1 cellular context compared by ENCODE assay signal in genomic region chr10:11148131-11148530, GRCh38.
TF ChIP-seq lines count a peak whose summit lies in the region.

No MANE protein-coding gene starts in this region.

TF ChIP-seq in H1, 55 proteins besides CTCF, POLR2A, EP300 and RAD21:
- TF ChIP-seq KDM5A (IDR thresholded peaks at IDR 0.05; ENCODE audit: low read length) (no peak), JUN (IDR thresholded peaks at IDR 0.05; ENCODE audit: low read depth, low read length) (no peak), HDAC6 (IDR thresholded peaks at IDR 0.05; ENCODE audit: low read depth, low read length) (no peak), ATF3 (IDR thresholded peaks at IDR 0.05; ENCODE audit: insufficient read depth, low read depth, low read length) (no peak), NANOG (IDR thresholded peaks at IDR 0.05; ENCODE audit: insufficient read depth, low read depth, low read length, poor library complexity, severe bottlenecking) (no peak), ZNF274 (IDR thresholded peaks at IDR 0.05; ENCODE audit: borderline replicate concordance, extremely low read depth, low read length) (no peak), TAF7 (optimal IDR thresholded peaks at IDR 0.05; ENCODE audit: borderline replicate concordance, low read depth, low read length) (no peak), SIRT6 (IDR thresholded peaks at IDR 0.05; ENCODE audit: low read length) (no peak), MAX (IDR thresholded peaks at IDR 0.05) (no peak), TEAD4 (IDR thresholded peaks at IDR 0.05; ENCODE audit: low read depth, low read length) (no peak), CHD2 (IDR thresholded peaks at IDR 0.05; ENCODE audit: low read length) (no peak)
